Comparison of ENCODE assay signal across 23 cellular contexts in genomic region chr16:55242667-55243066, GRCh38.
DNase-seq lines count a peak whose midpoint lies in the region; ATAC-seq, FAIRE-seq and TF ChIP-seq lines count a peak whose summit lies in the region.
"Had no signal": no experiment of that assay in that cellular context is flagged by ENCODE, and none has a peak within 500 bp of the region (broad histone marks: within the 10 kb centered on the region; RNA-seq: fewer than 3 reads in every experiment).

No MANE protein-coding gene starts in this region.

- H3K9me3 ChIP-seq in Loucy (ENCODE audit: insufficient read depth, low read depth, low read length) (no peaks in the 10 kb centered on the region), K562 (replicated peaks; ENCODE audit: control insufficient read depth, insufficient read depth, low read depth, low read length) (no peaks in the 10 kb centered on the region), neural progenitor cell (ENCODE audit: low read depth) (no peaks in the 10 kb centered on the region), lower lobe of right lung (no peaks in the 10 kb centered on the region)
- H3K9me3 ChIP-seq: Peyer's patch had no signal

- H3K4me2 ChIP-seq in GM23338 (no peak overlapping the region), Loucy (ENCODE audit: low read depth, low read length, poor library complexity, severe bottlenecking) (no peak overlapping the region), K562 (ENCODE audit: insufficient read depth, low read length) (no peak overlapping the region), neural progenitor cell (no peak overlapping the region)

- H3K9me3 Mint-ChIP-seq in GM23338 (no peaks in the 10 kb centered on the region; the same call in 2 of the 3 replicates), neural progenitor cell (no peaks in the 10 kb centered on the region)

- peak; percentile 38 for DNase-seq in GM23338 (ENCODE audit: low spot score)
- DNase-seq in K562 (ENCODE audit: extremely low read depth in 1 of 4, low spot score in 3 of 4) = no peak
- peak; percentile 42 for DNase-seq in neural progenitor cell (ENCODE audit: low spot score)
- DNase-seq in lower lobe of right lung = no peak
- DNase-seq in stimulated activated CD8-positive, alpha-beta memory T cell treated with anti-CD3 and anti-CD28 coated beads, Interleukin-4, amount 100 ng/mL, for 48 hours = no peak
- DNase-seq in coronary artery (ENCODE audit: low spot score) = no peak
- DNase-seq: AML-193, C1 segment of cervical spinal cord, DMS53, EL, GF-D8, HCEC 1CT, IMR-90, MV-4-11, NCI-H1694, NCI-H2081 treated with DMSO at 0.1 percent for 48 hours, NCI-H446 treated with DMSO at 0.1 percent for 48 hours, NCI-H526 treated with DMSO at 0.1 percent for 48 hours, Peyer's patch, T-cell had no signal

- H3K4me1 ChIP-seq in GM23338 (ENCODE audit: insufficient read depth) = peaks cover 20% of the 10 kb centered on the region
- no peaks in the 10 kb centered on the region for H3K4me1 ChIP-seq in Loucy (ENCODE audit: insufficient read depth, low read length, poor library complexity, severe bottlenecking)
- H3K4me1 ChIP-seq in K562 (replicated peaks in 1 of 2; ENCODE audit: control insufficient read depth in 2 of 2, insufficient read depth in 2 of 2, low read length in 2 of 2) = no peaks in the 10 kb centered on the region
- H3K4me1 ChIP-seq in neural progenitor cell = peaks cover 5% of the 10 kb centered on the region
- H3K4me1 ChIP-seq in lower lobe of right lung = no peaks in the 10 kb centered on the region
- H3K4me1 ChIP-seq: Peyer's patch had no signal

- H3K9me2 ChIP-seq in GM23338 (ENCODE audit: insufficient read depth) (0 out of 2 replicates have a peak, but pooled peaks cover 7% of the 10 kb centered on the region), Loucy (replicated peaks; ENCODE audit: low read depth, low read length) (no peaks in the 10 kb centered on the region)

- peak; percentile 49 to 57 for TF ChIP-seq CTCF in GM23338 (conservative IDR thresholded peaks at IDR 0.05; ENCODE audit: low read depth in 2 of 2)
- TF ChIP-seq CTCF in Loucy (conservative IDR thresholded peaks at IDR 0.05; ENCODE audit: low read length) = peak; percentile 41
- no peak for TF ChIP-seq CTCF in K562 (IDR thresholded peaks at IDR 0.05 in 2 of 3, conservative IDR thresholded peaks at IDR 0.05 in 1 of 3; ENCODE audit: insufficient read depth in 2 of 3, low read depth in 1 of 3, low read length in 3 of 3)
- peak; percentile 51 for TF ChIP-seq CTCF in neural progenitor cell (IDR thresholded peaks at IDR 0.05)
- TF ChIP-seq CTCF in lower lobe of right lung (IDR thresholded peaks at IDR 0.05) = no peak
- TF ChIP-seq CTCF in coronary artery (IDR thresholded peaks at IDR 0.05) = no peak

- H3K36me3 ChIP-seq in GM23338 (ENCODE audit: insufficient read depth) (no peaks in the 10 kb centered on the region), Loucy (ENCODE audit: insufficient read depth, low read length) (no peaks in the 10 kb centered on the region), K562 (ENCODE audit: control insufficient read depth, insufficient read depth, low read length) (no peaks in the 10 kb centered on the region), neural progenitor cell (no peaks in the 10 kb centered on the region), lower lobe of right lung (no peaks in the 10 kb centered on the region)
- H3K36me3 ChIP-seq: Peyer's patch had no signal

- H3K4me3 ChIP-seq in GM23338 (no peak overlapping the region), Loucy (ENCODE audit: low read length, poor library complexity, severe bottlenecking) (no peak overlapping the region), K562 (no peak overlapping the region), neural progenitor cell (no peak overlapping the region), lower lobe of right lung (no peak overlapping the region), coronary artery (no peak overlapping the region)
- H3K4me3 ChIP-seq: Peyer's patch had no signal

- H3K9me1 ChIP-seq in K562 (ENCODE audit: control insufficient read depth, insufficient read depth, low read length) = no peaks in the 10 kb centered on the region

- no TSS peak for BruUV-seq in K562 (replicated peaks; lab: Mats Ljungman, UMichigan)

- H3K4me3 Mint-ChIP-seq in GM23338 (no peak overlapping the region), neural progenitor cell (no peak overlapping the region)
- H3K4me3 Mint-ChIP-seq: T-cell had no signal

- H3K4me1 Mint-ChIP-seq in GM23338 = peaks cover 20% of the 10 kb centered on the region
- peaks cover 2% of the 10 kb centered on the region for H3K4me1 Mint-ChIP-seq in neural progenitor cell
- H3K4me1 Mint-ChIP-seq: T-cell had no signal

- H3K79me2 ChIP-seq in GM23338 (replicated peaks; ENCODE audit: insufficient read depth) (no peaks in the 10 kb centered on the region), Loucy (ENCODE audit: insufficient read depth, low read length) (no peaks in the 10 kb centered on the region), K562 (ENCODE audit: control insufficient read depth, insufficient read depth, low read length) (no peaks in the 10 kb centered on the region), neural progenitor cell (ENCODE audit: low read depth) (no peaks in the 10 kb centered on the region)

- POLR2A ChIA-PET in K562 (lab: Yijun Ruan, JAX) = no interaction called here

- H3K27ac Mint-ChIP-seq in GM23338 (no peak overlapping the region), neural progenitor cell (no peak overlapping the region)
- H3K27ac Mint-ChIP-seq: T-cell had no signal

- H4K20me1 ChIP-seq in GM23338 (replicated peaks; ENCODE audit: insufficient read depth) (no peaks in the 10 kb centered on the region), Loucy (ENCODE audit: insufficient read depth, low read length, poor library complexity, severe bottlenecking) (no peaks in the 10 kb centered on the region), K562 (replicated peaks; ENCODE audit: control insufficient read depth, insufficient read depth, low read length) (no peaks in the 10 kb centered on the region; the same call in 1 of the 2 replicates), neural progenitor cell (ENCODE audit: low read depth) (no peaks in the 10 kb centered on the region)

- no peaks in the 10 kb centered on the region for H3F3A ChIP-seq in GM23338 (replicated peaks; ENCODE audit: low read depth)
- H3F3A ChIP-seq in Loucy (ENCODE audit: low read depth) = no peaks in the 10 kb centered on the region
- H3F3A ChIP-seq in neural progenitor cell (ENCODE audit: low read depth) = peaks cover 12% of the 10 kb centered on the region

- FAIRE-seq in K562 (lab: Jason Lieb, UNC) = no peak
- FAIRE-seq: D721Med, HTR-8/SVneo had no signal

- intact Hi-C loops in K562 (cut with micrococcal nuclease) = no loop called here
- intact Hi-C loops in lower lobe of right lung (cut with DNase I) = no loop called here

- H3K9ac ChIP-seq in Loucy (ENCODE audit: low read depth, low read length, poor library complexity, severe bottlenecking) = no peak overlapping the region
- H3K9ac ChIP-seq in K562 (ENCODE audit: insufficient read depth in 1 of 2, low read depth in 2 of 2, low read length in 2 of 2) = no peak overlapping the region
- H3K9ac ChIP-seq in neural progenitor cell = no peak overlapping the region

- no peaks in the 10 kb centered on the region for H3K36me3 Mint-ChIP-seq in GM23338 (ENCODE audit: low read depth)
- H3K36me3 Mint-ChIP-seq in neural progenitor cell = no peaks in the 10 kb centered on the region
- H3K36me3 Mint-ChIP-seq: T-cell had no signal

- H3K27me3 ChIP-seq in GM23338 (ENCODE audit: insufficient read depth) (no peaks in the 10 kb centered on the region), Loucy (ENCODE audit: insufficient read depth, low read length, poor library complexity, severe bottlenecking) (no peaks in the 10 kb centered on the region), K562 (ENCODE audit: control insufficient read depth in 2 of 2, insufficient read depth in 2 of 2, low read length in 2 of 2) (no peaks in the 10 kb centered on the region; a peak in 1 of 5 replicates), neural progenitor cell (no peaks in the 10 kb centered on the region), lower lobe of right lung (ENCODE audit: low read depth) (no peaks in the 10 kb centered on the region)
- H3K27me3 ChIP-seq: Peyer's patch had no signal

- TF ChIP-seq POLR2A in K562 (conservative IDR thresholded peaks at IDR 0.05) = no peak

- TF ChIP-seq RAD21 in K562 (CRISPR knock-in tag; conservative IDR thresholded peaks at IDR 0.05 in 1 of 2, IDR thresholded peaks at IDR 0.05 in 1 of 2) = no peak

- no peak for TF ChIP-seq EP300 in K562 (IDR thresholded peaks at IDR 0.05; ENCODE audit: low read length)

- H3K27ac ChIP-seq in GM23338 (ENCODE audit: low read depth) = no peak overlapping the region
- H3K27ac ChIP-seq in K562 (ENCODE audit: extremely low read depth, low read depth, low read length) = no peak overlapping the region
- H3K27ac ChIP-seq in neural progenitor cell = no peak overlapping the region
- no peak overlapping the region for H3K27ac ChIP-seq in lower lobe of right lung
- H3K27ac ChIP-seq in coronary artery = no peak overlapping the region
- H3K27ac ChIP-seq: Peyer's patch had no signal

- WGBS in K562 (ENCODE audit: insufficient coverage, low coverage, missing lambda C conversion rate) = 2% methylated on average over 3 of the region's 3 CpGs

- H2AFZ ChIP-seq in GM23338 (0 out of 2 replicates have a peak overlapping the region, but pooled peaks have one; percentile 28), Loucy (ENCODE audit: low read length) (no peak overlapping the region), K562 (ENCODE audit: low read depth, low read length) (no peak overlapping the region), neural progenitor cell (replicated peaks) (no peak overlapping the region)

- peaks cover 3% of the 10 kb centered on the region for H3K27me3 Mint-ChIP-seq in GM23338 (ENCODE audit: insufficient read depth, low read depth, poor library complexity)
- peaks cover 10% of the 10 kb centered on the region for H3K27me3 Mint-ChIP-seq in neural progenitor cell (ENCODE audit: insufficient read depth, low read depth)

- in situ Hi-C loops in K562 (cut with MboI) = no loop called here

- CTCF ChIA-PET in K562 (lab: Yijun Ruan, JAX; ENCODE audit: low intra/inter-chr PET ratio) = no interaction called here

- ATAC-seq in GM23338 = peak; percentile 80
- ATAC-seq in K562 = 0 out of 3 replicates have a peak, but pooled peaks have one; percentile 44
- ATAC-seq in lower lobe of right lung = no peak
- ATAC-seq: T-cell had no signal

Comparison
In these comparisons a context has a peak if more than half of its experiments do, and no peak if none do; other contexts are left out.
1. ATAC-seq: peak in GM23338 (single experiment) and K562 (single experiment); none in lower lobe of right lung (0 of 2).
2. DNase-seq: peak in GM23338 (single experiment) and neural progenitor cell (single experiment); none in K562 (0 of 4), lower lobe of right lung (single experiment), stimulated activated CD8-positive, alpha-beta memory T cell treated with anti-CD3 and anti-CD28 coated beads, Interleukin-4, amount 100 ng/mL, for 48 hours (single experiment) and coronary artery (single experiment).
3. CTCF ChIP-seq: peak in GM23338 (2 of 2), Loucy (single experiment) and neural progenitor cell (single experiment); none in K562 (0 of 3), lower lobe of right lung (single experiment) and coronary artery (single experiment).